In the genomic region with DNA sequence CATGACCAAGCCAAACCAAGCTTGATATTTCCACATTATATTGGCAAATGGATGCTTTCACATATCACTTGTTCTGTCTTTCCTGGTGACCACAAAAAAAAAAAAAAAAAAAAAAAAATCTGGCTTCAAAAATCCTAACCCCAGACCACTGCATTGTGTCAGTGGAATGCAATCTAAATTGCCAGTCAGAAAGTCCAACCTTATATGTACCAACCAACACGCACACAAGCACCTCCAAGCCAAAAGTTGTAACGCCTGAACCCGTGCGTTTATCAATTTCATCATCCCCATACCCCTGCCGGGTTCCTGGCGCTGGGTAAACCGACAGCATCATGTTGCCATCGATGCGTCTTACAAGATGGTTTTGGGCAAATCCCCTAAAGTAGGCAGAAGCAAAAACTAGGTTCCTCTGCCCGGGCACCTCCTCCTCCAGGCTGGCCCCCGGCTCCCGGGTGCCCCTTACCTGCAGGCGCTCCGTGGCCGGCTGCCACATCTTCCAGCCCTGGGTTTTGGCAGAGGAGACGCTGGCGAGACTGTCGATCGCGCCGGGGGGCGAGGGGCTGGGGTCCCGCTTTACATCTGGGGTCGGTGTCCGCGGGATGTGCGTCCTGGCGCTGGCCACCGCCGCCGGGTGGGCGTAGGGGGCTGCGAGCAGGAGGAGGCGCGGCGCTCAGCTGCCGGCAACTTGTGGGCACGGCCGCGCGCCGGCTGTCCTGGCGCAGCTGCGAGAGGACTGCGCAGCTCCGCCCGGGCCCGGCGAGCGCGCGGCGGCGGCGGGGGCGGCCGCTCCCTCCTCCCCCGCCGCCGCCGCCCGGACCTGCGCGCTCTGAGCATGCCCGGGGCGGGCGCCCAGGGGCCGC, we compare ENCODE assay signal across 7 cellular contexts. TPM values are rescaled to one million over a fixed set of nuclear protein-coding genes. Genes with fewer than 3 reads are reported as not detected.
A peak's percentile ranks its signal among the peaks of the same experiment; 100 is the strongest.
DNase-seq lines count a peak whose midpoint lies in the region; ATAC-seq and TF ChIP-seq lines count a peak whose summit lies in the region.

TSS of gene PID1 (minus strand) at position 737 of the 860 bp plus-strand sequence. CDS start at position 493, 244 bp downstream.

- CTCF ChIA-PET in T-cell (lab: Charles Lee) = no interaction called here

- peak within 1 kb of the TSS; percentile 28 for H3K9ac ChIP-seq in iPS-15b (ENCODE audit: low read depth, low read length)

- WGBS in adrenal gland, 4 donors = 1 to 5% (median 2%) methylated on average over 18 to 68 of the region's 68 CpGs

- peak within 1 kb of the TSS; percentile 66 to 99 (median 90) for H3K4me3 ChIP-seq in adrenal gland
- H3K4me3 ChIP-seq in iPS-15b (ENCODE audit: low read depth, low read length) = peak within 1 kb of the TSS; percentile 57
- peak within 1 kb of the TSS; percentile 76 for H3K4me3 ChIP-seq in skeletal muscle cell (ENCODE audit: low read depth, low read length)

- no peaks in the 10 kb centered on the region for H3K9me3 Mint-ChIP-seq in T-cell

- H3K9me3 ChIP-seq in adrenal gland (replicated peaks in 1 of 3) (no peaks in the 10 kb centered on the region), iPS-15b (ENCODE audit: control insufficient read depth, insufficient read depth, low read length) (no peaks in the 10 kb centered on the region)

- TF ChIP-seq CTCF in adrenal gland (IDR thresholded peaks at IDR 0.05) = no peak

- H3K27ac Mint-ChIP-seq in T-cell = no peak within 1 kb of the TSS

- H3K36me3 ChIP-seq in adrenal gland (replicated peaks in 1 of 2) (no peaks in the 10 kb centered on the region), iPS-15b (ENCODE audit: control insufficient read depth, insufficient read depth, low read length) (no peaks in the 10 kb centered on the region)

- H3K27me3 ChIP-seq in adrenal gland = no peaks in the 10 kb centered on the region
- peaks cover 33% of the 10 kb centered on the region for H3K27me3 ChIP-seq in iPS-15b (ENCODE audit: control insufficient read depth, insufficient read depth, low read length)

- H3K36me3 Mint-ChIP-seq in T-cell = no peaks in the 10 kb centered on the region

- peaks cover 28% of the 10 kb centered on the region in 2 donors for H3K27me3 Mint-ChIP-seq in T-cell

- peak within 1 kb of the TSS in 4 of 5 donors; percentile 68 to 88 (median 74) for H3K27ac ChIP-seq in adrenal gland

- ATAC-seq in T-cell (replicated peaks in 1 of 4) = no peak
- ATAC-seq in HG03039 (IDR thresholded peaks at IDR 0.05; ENCODE audit: unreplicated experiment) = no peak

- H3K4me1 ChIP-seq in adrenal gland (replicated peaks in 1 of 2) (peaks cover 18 to 50% of the 10 kb centered on the region in 2 donors), iPS-15b (ENCODE audit: control insufficient read depth, insufficient read depth, low read length) (peaks cover 2% of the 10 kb centered on the region)

- no peak within 1 kb of the TSS for H3K4me3 Mint-ChIP-seq in T-cell

- POLR2A ChIA-PET in T-cell (lab: Charles Lee) = no interaction called here

- DNase-seq in HuH-7 (ENCODE audit: low spot score) (peak; percentile 57), adrenal gland (peak in 5 of 7 donors; percentile 41 to 56 (median 51)), skeletal muscle cell (ENCODE audit: low read depth) (no peak), T-cell (no peak)
- no peak for DNase-seq in activated T-cell treated with anti-CD3 and anti-CD28 coated beads, Interleukin-2, amount 50 U/mL, for 48 hours

- intact Hi-C loops in adrenal gland (cut with DNase I) = loop anchor here (10.0 kb wide), 2 partner anchors 576 to 586 kb away; no protein-coding TSS in a partner anchor

- no peaks in the 10 kb centered on the region for H3K4me1 Mint-ChIP-seq in T-cell

- peak; percentile 65 to 78 for TF ChIP-seq POLR2A in adrenal gland (IDR thresholded peaks at IDR 0.05)

RNA-seq across cellular contexts. Expression of gene PID1, which starts in this region (rescaled TPM):
- total RNA-seq in adrenal gland = 10 to 100 TPM; 25.3 to 81.9 (median 60.0) TPM
- 10 to 100 TPM; 17.5 to 45.3 (median 19.9) TPM for polyA plus RNA-seq in adrenal gland
- total RNA-seq in T-cell = under 1 TPM in 3 of 5 donors, not detected in 2; 0.20 to 0.36 (median 0.25) TPM

Comparison
In these comparisons a context has a peak if more than half of its experiments do, and no peak if none do; other contexts are left out.
1. RNA of gene PID1 (total RNA-seq): 25.3 to 81.9 TPM in adrenal gland; 0.20 to 0.36 TPM in T-cell; every median in the first group is over 10 times any median in the second.
2. DNase-seq: peak in HuH-7 (single experiment) and adrenal gland (5 of 7); none in skeletal muscle cell (single experiment), T-cell (0 of 34) and activated T-cell treated with anti-CD3 and anti-CD28 coated beads, Interleukin-2, amount 50 U/mL, for 48 hours (0 of 2).
3. Peak in every context shown above with its lines, with median percentiles within 50 percentile points of each other: H3K4me3 ChIP-seq.